Comparison of ENCODE assay signal across 18 cellular contexts in genomic region chr6:128305976-128306375, GRCh38.
"Had no signal": no experiment of that assay in that cellular context is flagged by ENCODE, and none has a peak within 500 bp of the region (broad histone marks: within the 10 kb centered on the region; RNA-seq: fewer than 3 reads in every experiment).

No MANE protein-coding gene starts in this region.

- H3K4me3 ChIP-seq: esophagus squamous epithelium, lower lobe of right lung, transverse colon had no signal

- H3K36me3 Mint-ChIP-seq: stimulated activated effector memory CD8-positive, alpha-beta T cell treated with anti-CD3 and anti-CD28 coated beads, Interleukin-12 subunit alpha, Interleukin-12 subunit beta, amount 100 ng/mL, for 72 hours had no signal

- H3K27me3 Mint-ChIP-seq: activated naive CD8-positive, alpha-beta T cell treated with anti-CD3 and anti-CD28 coated beads for 36 hours; naive thymus-derived CD8-positive, alpha-beta T cell; progenitor cell of endocrine pancreas had no signal

- H3K4me3 Mint-ChIP-seq: activated naive CD8-positive, alpha-beta T cell treated with anti-CD3 and anti-CD28 coated beads for 36 hours; endodermal cell; naive thymus-derived CD8-positive, alpha-beta T cell; stimulated activated effector memory CD8-positive, alpha-beta T cell treated with anti-CD3 and anti-CD28 coated beads, Interleukin-12 subunit alpha, Interleukin-12 subunit beta, amount 100 ng/mL, for 72 hours; WTC11 had no signal

- H3K9me3 ChIP-seq: esophagus squamous epithelium, lower lobe of right lung, transverse colon had no signal

- H3K27ac Mint-ChIP-seq: activated naive CD8-positive, alpha-beta T cell treated with anti-CD3 and anti-CD28 coated beads for 36 hours; endodermal cell; naive thymus-derived CD8-positive, alpha-beta T cell; progenitor cell of endocrine pancreas; stimulated activated effector memory CD8-positive, alpha-beta T cell treated with anti-CD3 and anti-CD28 coated beads, Interleukin-12 subunit alpha, Interleukin-12 subunit beta, amount 100 ng/mL, for 72 hours; WTC11 had no signal

- DNase-seq: activated naive CD4-positive, alpha-beta T cell treated with Interleukin-2 at 50 U/mL for 16 hours; activated naive CD8-positive, alpha-beta T cell treated with anti-CD3 and anti-CD28 coated beads for 36 hours; activated T-cell treated with anti-CD3 and anti-CD28 coated beads, Interleukin-2, amount 50 U/mL, for 1 hour; cerebellar nuclear complex; cortex of kidney; endodermal cell; esophagus squamous epithelium; foreskin keratinocyte; lower lobe of right lung; naive thymus-derived CD8-positive, alpha-beta T cell; small intestine; stimulated activated CD4-positive, alpha-beta T cell treated with anti-CD3 and anti-CD28 coated beads, Interleukin-2, amount 100 ng/mL, for 24 hours; T1000; transverse colon had no signal

- H3K9me3 Mint-ChIP-seq: endodermal cell; stimulated activated effector memory CD8-positive, alpha-beta T cell treated with anti-CD3 and anti-CD28 coated beads, Interleukin-12 subunit alpha, Interleukin-12 subunit beta, amount 100 ng/mL, for 72 hours had no signal

- H3K4me1 ChIP-seq: lower lobe of right lung had no signal

- H3K36me3 ChIP-seq: esophagus squamous epithelium, lower lobe of right lung, transverse colon had no signal

- ATAC-seq: foreskin keratinocyte; left lobe of liver; lower lobe of right lung; naive thymus-derived CD8-positive, alpha-beta T cell; stimulated activated effector memory CD8-positive, alpha-beta T cell treated with anti-CD3 and anti-CD28 coated beads, Interleukin-12 subunit alpha, Interleukin-12 subunit beta, amount 100 ng/mL, for 72 hours; WTC11 had no signal

- H3K27ac ChIP-seq: esophagus squamous epithelium, foreskin keratinocyte, lower lobe of right lung, transverse colon had no signal

- H3K27me3 ChIP-seq: esophagus squamous epithelium, foreskin keratinocyte, transverse colon had no signal

- H3K4me1 Mint-ChIP-seq: activated naive CD8-positive, alpha-beta T cell treated with anti-CD3 and anti-CD28 coated beads for 36 hours; stimulated activated effector memory CD8-positive, alpha-beta T cell treated with anti-CD3 and anti-CD28 coated beads, Interleukin-12 subunit alpha, Interleukin-12 subunit beta, amount 100 ng/mL, for 72 hours had no signal
